37 cellular contexts compared by ENCODE assay signal in genomic region chr6:117880824-117881223, GRCh38. TPM values are rescaled to one million over a fixed set of nuclear protein-coding genes. Genes with fewer than 3 reads are reported as not detected.
"Had no signal": no experiment of that assay in that cellular context is flagged by ENCODE, and none has a peak within 500 bp of the region (broad histone marks: within the 10 kb centered on the region; RNA-seq: fewer than 3 reads in every experiment).

No MANE protein-coding gene starts in this region.

- H3K9me3 ChIP-seq: MG63 had no signal

- H3K4me3 ChIP-seq: MG63 had no signal

- H3K27me3 ChIP-seq: MG63 had no signal

- H3K36me3 ChIP-seq: MG63 had no signal

- DNase-seq: Karpas-422, Kasumi-1, MG63, MM.1S, MV-4-11, NCI-H1048, NCI-H1092, NCI-H1092 treated with DMSO at 0.1 percent for 48 hours, NCI-H1105, NCI-H1105 treated with DMSO at 0.1 percent for 48 hours, NCI-H1417, NCI-H1417 treated with DMSO at 0.1 percent for 48 hours, NCI-H1436, NCI-H1436 treated with DMSO at 0.1 percent for 48 hours, NCI-H146, NCI-H1694, NCI-H1694 treated with DMSO at 0.1 percent for 48 hours, NCI-H187, NCI-H187 treated with DMSO at 0.1 percent for 48 hours, NCI-H1930, NCI-H2029, NCI-H2029 treated with DMSO at 0.1 percent for 48 hours, NCI-H2081, NCI-H2081 treated with DMSO at 0.1 percent for 48 hours, NCI-H2107, NCI-H2171, NCI-H2171 treated with DMSO at 0.1 percent for 48 hours, NCI-H2227 treated with DMSO at 0.1 percent for 48 hours, NCI-H226, NCI-H345, NCI-H446, NCI-H446 treated with DMSO at 0.1 percent for 48 hours, NCI-H510A, NCI-H510A treated with DMSO at 0.1 percent for 48 hours had no signal

RNA-seq across cellular contexts. Expression of gene SLC35F1, which starts 26.2 kb away (rescaled TPM):
- total RNA-seq: LHCN-M2, MCF 10A, NCI-H460 had no signal
